Comparison of ENCODE assay signal across 1 cellular context in the genomic region with DNA sequence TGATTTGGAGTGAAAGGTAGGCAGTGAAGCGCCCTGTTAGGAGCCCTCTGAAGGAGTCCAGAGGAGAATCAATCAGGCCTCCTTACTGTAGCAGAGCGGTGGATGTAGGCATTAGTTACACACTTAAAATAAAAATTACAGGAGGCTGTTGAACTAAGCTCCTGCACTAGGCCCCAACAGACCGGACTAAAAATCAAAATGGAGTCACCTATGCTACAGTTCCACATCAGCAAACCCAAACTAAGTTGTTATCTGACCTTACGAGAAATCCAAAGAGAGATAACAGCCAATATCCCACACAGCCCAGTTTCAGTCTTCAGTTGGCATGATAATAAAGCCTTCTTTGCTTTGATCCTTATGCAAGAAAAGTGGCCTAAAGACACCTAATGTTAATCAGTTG.
TF ChIP-seq lines count a peak whose summit lies in the region.

No MANE protein-coding gene starts in this region.

TF ChIP-seq in K562, 482 proteins besides CTCF, POLR2A, EP300 and RAD21 (continued from another document and continues in another):
- TF ChIP-seq, protein P1, sequence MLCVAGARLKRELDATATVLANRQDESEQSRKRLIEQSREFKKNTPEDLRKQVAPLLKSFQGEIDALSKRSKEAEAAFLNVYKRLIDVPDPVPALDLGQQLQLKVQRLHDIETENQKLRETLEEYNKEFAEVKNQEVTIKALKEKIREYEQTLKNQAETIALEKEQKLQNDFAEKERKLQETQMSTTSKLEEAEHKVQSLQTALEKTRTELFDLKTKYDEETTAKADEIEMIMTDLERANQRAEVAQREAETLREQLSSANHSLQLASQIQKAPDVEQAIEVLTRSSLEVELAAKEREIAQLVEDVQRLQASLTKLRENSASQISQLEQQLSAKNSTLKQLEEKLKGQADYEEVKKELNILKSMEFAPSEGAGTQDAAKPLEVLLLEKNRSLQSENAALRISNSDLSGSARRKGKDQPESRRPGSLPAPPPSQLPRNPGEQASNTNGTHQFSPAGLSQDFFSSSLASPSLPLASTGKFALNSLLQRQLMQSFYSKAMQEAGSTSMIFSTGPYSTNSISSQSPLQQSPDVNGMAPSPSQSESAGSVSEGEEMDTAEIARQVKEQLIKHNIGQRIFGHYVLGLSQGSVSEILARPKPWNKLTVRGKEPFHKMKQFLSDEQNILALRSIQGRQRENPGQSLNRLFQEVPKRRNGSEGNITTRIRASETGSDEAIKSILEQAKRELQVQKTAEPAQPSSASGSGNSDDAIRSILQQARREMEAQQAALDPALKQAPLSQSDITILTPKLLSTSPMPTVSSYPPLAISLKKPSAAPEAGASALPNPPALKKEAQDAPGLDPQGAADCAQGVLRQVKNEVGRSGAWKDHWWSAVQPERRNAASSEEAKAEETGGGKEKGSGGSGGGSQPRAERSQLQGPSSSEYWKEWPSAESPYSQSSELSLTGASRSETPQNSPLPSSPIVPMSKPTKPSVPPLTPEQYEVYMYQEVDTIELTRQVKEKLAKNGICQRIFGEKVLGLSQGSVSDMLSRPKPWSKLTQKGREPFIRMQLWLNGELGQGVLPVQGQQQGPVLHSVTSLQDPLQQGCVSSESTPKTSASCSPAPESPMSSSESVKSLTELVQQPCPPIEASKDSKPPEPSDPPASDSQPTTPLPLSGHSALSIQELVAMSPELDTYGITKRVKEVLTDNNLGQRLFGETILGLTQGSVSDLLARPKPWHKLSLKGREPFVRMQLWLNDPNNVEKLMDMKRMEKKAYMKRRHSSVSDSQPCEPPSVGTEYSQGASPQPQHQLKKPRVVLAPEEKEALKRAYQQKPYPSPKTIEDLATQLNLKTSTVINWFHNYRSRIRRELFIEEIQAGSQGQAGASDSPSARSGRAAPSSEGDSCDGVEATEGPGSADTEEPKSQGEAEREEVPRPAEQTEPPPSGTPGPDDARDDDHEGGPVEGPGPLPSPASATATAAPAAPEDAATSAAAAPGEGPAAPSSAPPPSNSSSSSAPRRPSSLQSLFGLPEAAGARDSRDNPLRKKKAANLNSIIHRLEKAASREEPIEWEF (CRISPR knock-in tag; IDR thresholded peaks at IDR 0.05), result peak; percentile 63; the same call in 1 of the 2 replicates
- 0 out of 2 replicates have a peak, but pooled peaks have one; percentile 53 for TF ChIP-seq KLF10 (CRISPR knock-in tag; IDR thresholded peaks at IDR 0.05)
- TF ChIP-seq MXD1 (CRISPR knock-in tag; IDR thresholded peaks at IDR 0.05; ENCODE audit: borderline replicate concordance, poor library complexity, severe bottlenecking), result peak; percentile 44
- TF ChIP-seq, protein P2, sequence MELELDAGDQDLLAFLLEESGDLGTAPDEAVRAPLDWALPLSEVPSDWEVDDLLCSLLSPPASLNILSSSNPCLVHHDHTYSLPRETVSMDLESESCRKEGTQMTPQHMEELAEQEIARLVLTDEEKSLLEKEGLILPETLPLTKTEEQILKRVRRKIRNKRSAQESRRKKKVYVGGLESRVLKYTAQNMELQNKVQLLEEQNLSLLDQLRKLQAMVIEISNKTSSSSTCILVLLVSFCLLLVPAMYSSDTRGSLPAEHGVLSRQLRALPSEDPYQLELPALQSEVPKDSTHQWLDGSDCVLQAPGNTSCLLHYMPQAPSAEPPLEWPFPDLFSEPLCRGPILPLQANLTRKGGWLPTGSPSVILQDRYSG (tag; conservative IDR thresholded peaks at IDR 0.05; ENCODE audit: low read depth), result peak; percentile 98
- TF ChIP-seq HDGF (IDR thresholded peaks at IDR 0.05), result no peak
- TF ChIP-seq, protein P3, sequence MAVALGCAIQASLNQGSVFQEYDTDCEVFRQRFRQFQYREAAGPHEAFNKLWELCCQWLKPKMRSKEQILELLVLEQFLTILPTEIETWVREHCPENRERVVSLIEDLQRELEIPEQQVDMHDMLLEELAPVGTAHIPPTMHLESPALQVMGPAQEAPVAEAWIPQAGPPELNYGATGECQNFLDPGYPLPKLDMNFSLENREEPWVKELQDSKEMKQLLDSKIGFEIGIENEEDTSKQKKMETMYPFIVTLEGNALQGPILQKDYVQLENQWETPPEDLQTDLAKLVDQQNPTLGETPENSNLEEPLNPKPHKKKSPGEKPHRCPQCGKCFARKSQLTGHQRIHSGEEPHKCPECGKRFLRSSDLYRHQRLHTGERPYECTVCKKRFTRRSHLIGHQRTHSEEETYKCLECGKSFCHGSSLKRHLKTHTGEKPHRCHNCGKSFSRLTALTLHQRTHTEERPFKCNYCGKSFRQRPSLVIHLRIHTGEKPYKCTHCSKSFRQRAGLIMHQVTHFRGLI (CRISPR knock-in tag; IDR thresholded peaks at IDR 0.05), result peak; percentile 95
- TF ChIP-seq HDAC2 (IDR thresholded peaks at IDR 0.05), result no peak
- no peak for TF ChIP-seq PHF21A (IDR thresholded peaks at IDR 0.05; ENCODE audit: borderline replicate concordance, low read depth)
- 0 out of 2 replicates have a peak, but pooled peaks have one; percentile 42 for TF ChIP-seq ETV1 (tag; conservative IDR thresholded peaks at IDR 0.05; ENCODE audit: low read depth)
- 0 out of 2 replicates have a peak, but pooled peaks have one; percentile 87 for TF ChIP-seq ZNF830 (CRISPR knock-in tag; IDR thresholded peaks at IDR 0.05)
- TF ChIP-seq ZNF23 (CRISPR knock-in tag; IDR thresholded peaks at IDR 0.05), result 0 out of 2 replicates have a peak, but pooled peaks have one; percentile 55
- peak; percentile 74; the same call in 1 of the 2 replicates for TF ChIP-seq ID3 (CRISPR knock-in tag; IDR thresholded peaks at IDR 0.05)
- TF ChIP-seq ID3 (tag; IDR thresholded peaks at IDR 0.05), result peak; percentile 97
- TF ChIP-seq, protein P4, sequence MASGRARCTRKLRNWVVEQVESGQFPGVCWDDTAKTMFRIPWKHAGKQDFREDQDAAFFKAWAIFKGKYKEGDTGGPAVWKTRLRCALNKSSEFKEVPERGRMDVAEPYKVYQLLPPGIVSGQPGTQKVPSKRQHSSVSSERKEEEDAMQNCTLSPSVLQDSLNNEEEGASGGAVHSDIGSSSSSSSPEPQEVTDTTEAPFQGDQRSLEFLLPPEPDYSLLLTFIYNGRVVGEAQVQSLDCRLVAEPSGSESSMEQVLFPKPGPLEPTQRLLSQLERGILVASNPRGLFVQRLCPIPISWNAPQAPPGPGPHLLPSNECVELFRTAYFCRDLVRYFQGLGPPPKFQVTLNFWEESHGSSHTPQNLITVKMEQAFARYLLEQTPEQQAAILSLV (tag; IDR thresholded peaks at IDR 0.05), result peak; percentile 91
- TF ChIP-seq, protein P5, sequence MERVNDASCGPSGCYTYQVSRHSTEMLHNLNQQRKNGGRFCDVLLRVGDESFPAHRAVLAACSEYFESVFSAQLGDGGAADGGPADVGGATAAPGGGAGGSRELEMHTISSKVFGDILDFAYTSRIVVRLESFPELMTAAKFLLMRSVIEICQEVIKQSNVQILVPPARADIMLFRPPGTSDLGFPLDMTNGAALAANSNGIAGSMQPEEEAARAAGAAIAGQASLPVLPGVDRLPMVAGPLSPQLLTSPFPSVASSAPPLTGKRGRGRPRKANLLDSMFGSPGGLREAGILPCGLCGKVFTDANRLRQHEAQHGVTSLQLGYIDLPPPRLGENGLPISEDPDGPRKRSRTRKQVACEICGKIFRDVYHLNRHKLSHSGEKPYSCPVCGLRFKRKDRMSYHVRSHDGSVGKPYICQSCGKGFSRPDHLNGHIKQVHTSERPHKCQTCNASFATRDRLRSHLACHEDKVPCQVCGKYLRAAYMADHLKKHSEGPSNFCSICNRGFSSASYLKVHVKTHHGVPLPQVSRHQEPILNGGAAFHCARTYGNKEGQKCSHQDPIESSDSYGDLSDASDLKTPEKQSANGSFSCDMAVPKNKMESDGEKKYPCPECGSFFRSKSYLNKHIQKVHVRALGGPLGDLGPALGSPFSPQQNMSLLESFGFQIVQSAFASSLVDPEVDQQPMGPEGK (CRISPR knock-in tag; IDR thresholded peaks at IDR 0.05; ENCODE audit: borderline replicate concordance), result peak; percentile 93
- TF ChIP-seq CEBPG (CRISPR knock-in tag; IDR thresholded peaks at IDR 0.05), result no peak
- TF ChIP-seq CEBPG (tag; conservative IDR thresholded peaks at IDR 0.05 in 1 of 2, IDR thresholded peaks at IDR 0.05 in 1 of 2), result no peak
- TF ChIP-seq ADNP (tag; IDR thresholded peaks at IDR 0.05), result no peak
- 0 out of 2 replicates have a peak, but pooled peaks have one; percentile 69 for TF ChIP-seq ZBTB12 (CRISPR knock-in tag; IDR thresholded peaks at IDR 0.05)
- TF ChIP-seq POLR3A (IDR thresholded peaks at IDR 0.05; ENCODE audit: borderline replicate concordance, extremely low read depth, insufficient read depth, insufficient read length), result no peak
- TF ChIP-seq, protein P6, sequence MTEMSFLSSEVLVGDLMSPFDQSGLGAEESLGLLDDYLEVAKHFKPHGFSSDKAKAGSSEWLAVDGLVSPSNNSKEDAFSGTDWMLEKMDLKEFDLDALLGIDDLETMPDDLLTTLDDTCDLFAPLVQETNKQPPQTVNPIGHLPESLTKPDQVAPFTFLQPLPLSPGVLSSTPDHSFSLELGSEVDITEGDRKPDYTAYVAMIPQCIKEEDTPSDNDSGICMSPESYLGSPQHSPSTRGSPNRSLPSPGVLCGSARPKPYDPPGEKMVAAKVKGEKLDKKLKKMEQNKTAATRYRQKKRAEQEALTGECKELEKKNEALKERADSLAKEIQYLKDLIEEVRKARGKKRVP (CRISPR knock-in tag; IDR thresholded peaks at IDR 0.05), result peak; percentile 84
- peak in 1 of 3 experiments; percentile 55; a peak in 1 of 6 replicates for TF ChIP-seq ZBTB11 (CRISPR knock-in tag; IDR thresholded peaks at IDR 0.05)
- peak; percentile 86 for TF ChIP-seq ZNF197 (CRISPR knock-in tag; IDR thresholded peaks at IDR 0.05; ENCODE audit: low read depth)
- peak; percentile 87 for TF ChIP-seq TCFL5 (CRISPR knock-in tag; conservative IDR thresholded peaks at IDR 0.05)
- peak; percentile 97 for TF ChIP-seq SMAD3 (CRISPR knock-in tag; conservative IDR thresholded peaks at IDR 0.05)
- peak; percentile 98 for TF ChIP-seq ZNF41 (CRISPR knock-in tag; conservative IDR thresholded peaks at IDR 0.05)
- no peak for TF ChIP-seq TRIM24 (IDR thresholded peaks at IDR 0.05)
- no peak for TF ChIP-seq RBM22 (IDR thresholded peaks at IDR 0.05; ENCODE audit: low read depth, low read length, poor library complexity, severe bottlenecking)
- peak; percentile 84 for TF ChIP-seq CXXC5 (CRISPR knock-in tag; IDR thresholded peaks at IDR 0.05)
- TF ChIP-seq NEUROD1 (IDR thresholded peaks at IDR 0.05; ENCODE audit: borderline replicate concordance, low read depth, low read length, partially characterized antibody), result no peak
- TF ChIP-seq HOMEZ (CRISPR knock-in tag; IDR thresholded peaks at IDR 0.05), result 0 out of 2 replicates have a peak, but pooled peaks have one; percentile 58
- no peak for TF ChIP-seq NR2F6 (CRISPR knock-in tag; IDR thresholded peaks at IDR 0.05)
- TF ChIP-seq ZNF668 (CRISPR knock-in tag; IDR thresholded peaks at IDR 0.05), result peak; percentile 96
- TF ChIP-seq SIX5 (IDR thresholded peaks at IDR 0.05; ENCODE audit: borderline replicate concordance in 1 of 2, insufficient read depth in 1 of 2, low read depth in 1 of 2, low read length in 2 of 2), result no peak
